In the genomic region with DNA sequence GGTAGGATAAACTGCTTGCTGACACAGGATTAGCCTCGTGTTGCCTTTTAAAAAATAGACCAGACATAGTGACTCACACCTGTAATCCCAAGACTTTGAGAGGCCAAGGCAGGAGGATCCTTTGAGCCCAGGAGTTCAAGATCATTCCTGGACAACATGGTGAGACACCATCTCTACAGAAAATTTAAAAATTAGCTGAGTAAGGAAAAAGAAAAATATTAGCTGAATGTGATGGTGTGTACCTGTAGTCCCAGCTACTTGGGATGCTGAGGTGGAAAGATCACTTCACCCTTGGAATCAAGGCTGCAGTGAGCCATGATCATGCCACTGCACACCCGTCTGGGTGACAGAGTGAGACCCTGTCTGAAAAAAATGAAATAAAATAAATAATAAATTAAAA, we compare ENCODE assay signal across 31 cellular contexts.
"Had no signal": no experiment of that assay in that cellular context is flagged by ENCODE, and none has a peak within 500 bp of the region (broad histone marks: within the 10 kb centered on the region; RNA-seq: fewer than 3 reads in every experiment).

No MANE protein-coding gene starts in this region.

- H3K4me3 ChIP-seq: ovary, psoas muscle, skin epidermis, smooth muscle cell, spleen, suprapubic skin, testis, tibial artery, transverse colon, upper lobe of left lung, vagina had no signal

- H3K36me3 ChIP-seq: ovary, spleen, suprapubic skin, tibial artery, transverse colon, upper lobe of left lung, vagina had no signal

- ATAC-seq: naive thymus-derived CD8-positive, alpha-beta T cell; natural killer cell treated with Interleukin-12 subunit alpha and Interleukin-12 subunit beta and Interleukin-15 and Interleukin-18, amount 100 ng/mL, for 72 hours; psoas muscle; right cardiac atrium; sciatic nerve; stimulated activated memory B cell treated with anti-CD40 and anti-IgM and Interleukin-4, amounts not matched to agents 10 μg/mL and 1 μg/mL and 100 μg/mL, for 72 hours; stimulated activated naive CD8-positive, alpha-beta T cell treated with anti-CD3 and anti-CD28 coated beads, Interleukin-15, amount 100 ng/mL, for 72 hours; stimulated activated naive CD8-positive, alpha-beta T cell treated with anti-CD3 and anti-CD28 coated beads, Interleukin-15, Interleukin-2, amounts not matched to agents 100 U/mL and 50 U/mL, for 24 hours had no signal

- H3K4me2 ChIP-seq: smooth muscle cell had no signal

- H3K9ac ChIP-seq: parathyroid adenoma had no signal

- H3K4me1 ChIP-seq: psoas muscle, spleen, testis, transverse colon, upper lobe of left lung, vagina had no signal

- DNase-seq: naive B cell; naive thymus-derived CD8-positive, alpha-beta T cell; nephron progenitor cell; occipital lobe; ovary; posterior cingulate gyrus; psoas muscle; right cardiac atrium; spleen; stimulated activated CD4-positive, alpha-beta T cell treated with anti-CD3 and anti-CD28 coated beads, Interleukin-12 subunit alpha, Interleukin-12 subunit beta, amount 100 ng/mL, for 4 hours; stimulated activated CD4-positive, alpha-beta T cell treated with anti-CD3 and anti-CD28 coated beads, Interleukin-1b, Interleukin-23, amount 100 ng/mL, for 48 hours; stimulated activated CD4-positive, alpha-beta T cell treated with anti-CD3 and anti-CD28 coated beads, Interleukin-4, amount 100 ng/mL, for 1 hour; stimulated activated CD4-positive, alpha-beta T cell treated with anti-CD3 and anti-CD28 coated beads, Interleukin-4, amount 100 ng/mL, for 4 hours; stimulated activated CD8-positive, alpha-beta memory T cell treated with anti-CD3 and anti-CD28 coated beads, Interleukin-4, amount 100 ng/mL, for 48 hours; stimulated activated naive CD4-positive, alpha-beta T cell; stimulated activated naive CD8-positive, alpha-beta T cell treated with anti-CD3 and anti-CD28 coated beads, Interleukin-15, amount 100 ng/mL, for 72 hours; stimulated activated naive CD8-positive, alpha-beta T cell treated with anti-CD3 and anti-CD28 coated beads, Interleukin-15, Interleukin-2, amounts not matched to agents 100 U/mL and 50 U/mL, for 24 hours; substantia nigra; testis; tibial artery; transverse colon had no signal

- H3K27me3 ChIP-seq: ovary, spleen, suprapubic skin, testis, tibial artery, transverse colon, upper lobe of left lung, vagina had no signal

- FAIRE-seq: urothelium cell line had no signal

- H3K27ac ChIP-seq: ovary, psoas muscle, spleen, suprapubic skin, testis, upper lobe of left lung, vagina had no signal

- H3K79me2 ChIP-seq: parathyroid adenoma had no signal

- H3K9me3 ChIP-seq: ovary, testis had no signal
